Comparison of ENCODE assay signal across 19 cellular contexts in the genomic region with DNA sequence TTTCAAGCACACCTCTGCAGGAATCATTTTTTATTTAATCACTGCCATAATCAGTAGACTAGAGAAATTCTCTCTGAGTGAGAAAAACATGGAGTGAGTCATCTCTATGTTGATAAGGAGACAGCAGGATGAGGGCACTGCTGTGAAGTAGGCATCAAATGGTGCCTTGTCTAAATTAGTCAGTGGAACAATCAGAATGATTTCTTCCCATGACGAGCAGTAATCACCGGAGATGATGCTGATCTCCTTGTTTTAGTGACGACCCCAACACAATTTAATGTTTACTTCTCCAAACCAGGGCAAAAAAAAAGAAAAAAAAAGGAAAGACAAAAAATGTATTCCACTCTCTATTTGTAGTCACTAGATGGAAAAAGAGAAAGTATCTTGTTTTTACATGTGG.
DNase-seq lines count a peak whose midpoint lies in the region; ATAC-seq, FAIRE-seq and TF ChIP-seq lines count a peak whose summit lies in the region.
"Had no signal": no experiment of that assay in that cellular context is flagged by ENCODE, and none has a peak within 500 bp of the region (broad histone marks: within the 10 kb centered on the region; RNA-seq: fewer than 3 reads in every experiment).

No MANE protein-coding gene starts in this region.

- peaks cover 58 to 93% of the 10 kb centered on the region in 2 donors for H3K4me1 ChIP-seq in thoracic aorta (ENCODE audit: control insufficient read depth in 1 of 2, low read depth in 2 of 2)
- peaks cover 2 to 3% of the 10 kb centered on the region in 2 donors for H3K4me1 ChIP-seq in small intestine (ENCODE audit: control insufficient read depth in 2 of 2, insufficient read depth in 1 of 2, low read depth in 1 of 2, low read length in 1 of 2)

- H3K4me3 ChIP-seq in thoracic aorta (no peak overlapping the region), small intestine (ENCODE audit: low read depth in 1 of 2, low read length in 2 of 2) (no peak overlapping the region)
- H3K4me3 ChIP-seq: GM12878 had no signal

- H3K36me3 ChIP-seq in thoracic aorta, result peaks cover 45% of the 10 kb centered on the region
- H3K36me3 ChIP-seq in small intestine (ENCODE audit: control insufficient read depth in 2 of 2, insufficient read depth in 2 of 2, low read length in 2 of 2), result no peaks in the 10 kb centered on the region

- peak overlapping the region; percentile 4 to 69 for H3K27ac Mint-ChIP-seq in activated naive CD4-positive, alpha-beta T cell treated with anti-CD3 and anti-CD28 coated beads, Interleukin-2, amount 50 U/mL, for 72 hours
- H3K27ac Mint-ChIP-seq in activated T-helper 2 cell treated with anti-CD3 and anti-CD28 coated beads, Interferon-gamma antibody, Interleukin-2, Interleukin-4, amounts not matched to agents 10 μg/mL and 5 μg/mL and 100 μg/mL, durations not matched to agents 14 hours and 24 hours and 36 hours, result peak overlapping the region; percentile 79
- no peak overlapping the region for H3K27ac Mint-ChIP-seq in WTC11

- DNase-seq in activated naive CD4-positive, alpha-beta T cell treated with anti-CD3 and anti-CD28 coated beads, Interleukin-2, amount 50 U/mL, for 72 hours (ENCODE audit: low spot score in 2 of 2), result no peak
- DNase-seq in activated naive CD4-positive, alpha-beta T cell treated with Interleukin-2 at 50 U/mL for 16 hours, result no peak
- DNase-seq in activated T-helper 2 cell treated with anti-CD3 and anti-CD28 coated beads, Interferon-gamma antibody, Interleukin-2, Interleukin-4, amounts not matched to agents 10 μg/mL and 5 μg/mL and 100 μg/mL, durations not matched to agents 14 hours and 24 hours and 36 hours (ENCODE audit: low spot score), result no peak
- DNase-seq in thoracic aorta (ENCODE audit: low spot score), result no peak
- DNase-seq in small intestine, result no peak
- no peak for DNase-seq in WTC11 (ENCODE audit: low spot score)
- no peak for DNase-seq in NCI-H1092 treated with DMSO at 0.1 percent for 48 hours (lab: John Stamatoyannopoulos, UW)
- DNase-seq: activated CD4-positive, CD25-positive, alpha-beta regulatory T cell; activated effector memory CD4-positive, alpha-beta T cell treated with anti-CD3 and anti-CD28 coated beads, Interleukin-2, amount 50 U/mL, for 16 hours; DND-41; Karpas-422; NCI-H2081 treated with DMSO at 0.1 percent for 48 hours; NK-92 treated with Interleukin-12 subunit alpha and Interleukin-12 subunit beta, amount 100 ng/mL, for 24 hours; SK-N-SH; stimulated activated CD4-positive, alpha-beta T cell treated with anti-CD3 and anti-CD28 coated beads, Interleukin-12 subunit alpha, Interleukin-12 subunit beta, amount 100 ng/mL, for 4 hours had no signal

- 72 to 79% (median 78%) methylated on average over 3 of the region's 3 CpGs for WGBS in small intestine, 3 donors

- H3K27ac ChIP-seq in thoracic aorta, result peak overlapping the region; percentile 12 to 56
- H3K27ac ChIP-seq in small intestine (ENCODE audit: low read depth in 1 of 2, low read length in 1 of 2), result no peak overlapping the region

- H3K27me3 ChIP-seq in thoracic aorta (replicated peaks; ENCODE audit: insufficient read depth) (no peaks in the 10 kb centered on the region), small intestine (ENCODE audit: control insufficient read depth in 2 of 2, insufficient read depth in 2 of 2, low read length in 2 of 2) (no peaks in the 10 kb centered on the region)

- peaks cover 4% of the 10 kb centered on the region for H3K4me1 Mint-ChIP-seq in activated T-helper 2 cell treated with anti-CD3 and anti-CD28 coated beads, Interferon-gamma antibody, Interleukin-2, Interleukin-4, amounts not matched to agents 10 μg/mL and 5 μg/mL and 100 μg/mL, durations not matched to agents 14 hours and 24 hours and 36 hours (ENCODE audit: low read depth)
- H3K4me1 Mint-ChIP-seq in WTC11, result peaks cover 17% of the 10 kb centered on the region

- ATAC-seq in activated naive CD4-positive, alpha-beta T cell treated with anti-CD3 and anti-CD28 coated beads, Interleukin-2, amount 50 U/mL, for 72 hours, result peak; percentile 73 to 91
- ATAC-seq in thoracic aorta (ENCODE audit: insufficient number of reproducible peaks, low FRiP score, low read depth) (no peak), WTC11 (no peak)
- ATAC-seq: GM12878 had no signal

- H3K4me3 Mint-ChIP-seq in activated T-helper 2 cell treated with anti-CD3 and anti-CD28 coated beads, Interferon-gamma antibody, Interleukin-2, Interleukin-4, amounts not matched to agents 10 μg/mL and 5 μg/mL and 100 μg/mL, durations not matched to agents 14 hours and 24 hours and 36 hours (ENCODE audit: low read depth), result no peak overlapping the region
- H3K4me3 Mint-ChIP-seq in WTC11, result no peak overlapping the region
- H3K4me3 Mint-ChIP-seq: neural crest cell had no signal

- POLR2A ChIA-PET in WTC11 (lab: Charles Lee), result no interaction called here

- FAIRE-seq in islet of Langerhans (lab: Jason Lieb, UNC) (peak; percentile 97), small intestine (lab: Jason Lieb, UNC) (no peak)
- FAIRE-seq: colon, GM12878 had no signal

- TF ChIP-seq CTCF in thoracic aorta (IDR thresholded peaks at IDR 0.05), result no peak
- no peak for TF ChIP-seq CTCF in WTC11 (IDR thresholded peaks at IDR 0.05)

- intact Hi-C loops in activated T-helper 2 cell treated with anti-CD3 and anti-CD28 coated beads, Interferon-gamma antibody, Interleukin-2, Interleukin-4, amounts not matched to agents 10 μg/mL and 5 μg/mL and 100 μg/mL, durations not matched to agents 14 hours and 24 hours and 36 hours (cut with micrococcal nuclease), result loop anchor here (1.0 kb wide), 1 partner anchor 44 kb away; no protein-coding TSS in a partner anchor

- H3K9me3 Mint-ChIP-seq in activated naive CD4-positive, alpha-beta T cell treated with anti-CD3 and anti-CD28 coated beads, Interleukin-2, amount 50 U/mL, for 72 hours, result no peaks in the 10 kb centered on the region
- H3K9me3 Mint-ChIP-seq in activated T-helper 2 cell treated with anti-CD3 and anti-CD28 coated beads, Interferon-gamma antibody, Interleukin-2, Interleukin-4, amounts not matched to agents 10 μg/mL and 5 μg/mL and 100 μg/mL, durations not matched to agents 14 hours and 24 hours and 36 hours, result no peaks in the 10 kb centered on the region
- H3K9me3 Mint-ChIP-seq in WTC11, result 0 out of 2 replicates have a peak, but pooled peaks cover 5% of the 10 kb centered on the region
- H3K9me3 Mint-ChIP-seq: neural crest cell had no signal

- no peaks in the 10 kb centered on the region for H3K36me3 Mint-ChIP-seq in activated naive CD4-positive, alpha-beta T cell treated with anti-CD3 and anti-CD28 coated beads, Interleukin-2, amount 50 U/mL, for 72 hours
- no peaks in the 10 kb centered on the region for H3K36me3 Mint-ChIP-seq in activated T-helper 2 cell treated with anti-CD3 and anti-CD28 coated beads, Interferon-gamma antibody, Interleukin-2, Interleukin-4, amounts not matched to agents 10 μg/mL and 5 μg/mL and 100 μg/mL, durations not matched to agents 14 hours and 24 hours and 36 hours (ENCODE audit: low read depth)
- H3K36me3 Mint-ChIP-seq in WTC11, result peaks cover 20% of the 10 kb centered on the region; the same call in 1 of the 2 replicates

- CTCF ChIA-PET in WTC11 (lab: Charles Lee), result no interaction called here

- H3K27me3 Mint-ChIP-seq in activated T-helper 2 cell treated with anti-CD3 and anti-CD28 coated beads, Interferon-gamma antibody, Interleukin-2, Interleukin-4, amounts not matched to agents 10 μg/mL and 5 μg/mL and 100 μg/mL, durations not matched to agents 14 hours and 24 hours and 36 hours (ENCODE audit: low read depth), result no peaks in the 10 kb centered on the region
- no peaks in the 10 kb centered on the region for H3K27me3 Mint-ChIP-seq in WTC11 (ENCODE audit: low read depth)

- H3K9me3 ChIP-seq in thoracic aorta (no peaks in the 10 kb centered on the region), small intestine (ENCODE audit: control insufficient read depth, low read depth) (no peaks in the 10 kb centered on the region)
- H3K9me3 ChIP-seq: SK-N-SH had no signal

TF ChIP-seq in WTC11, 78 proteins besides CTCF, POLR2A, EP300 and RAD21 (continues in another document):
- TF ChIP-seq GTF2I (CRISPR knock-in tag; conservative IDR thresholded peaks at IDR 0.05), result no peak
- TF ChIP-seq TEAD4 (CRISPR knock-in tag; IDR thresholded peaks at IDR 0.05), result no peak
- TF ChIP-seq, protein P1, sequence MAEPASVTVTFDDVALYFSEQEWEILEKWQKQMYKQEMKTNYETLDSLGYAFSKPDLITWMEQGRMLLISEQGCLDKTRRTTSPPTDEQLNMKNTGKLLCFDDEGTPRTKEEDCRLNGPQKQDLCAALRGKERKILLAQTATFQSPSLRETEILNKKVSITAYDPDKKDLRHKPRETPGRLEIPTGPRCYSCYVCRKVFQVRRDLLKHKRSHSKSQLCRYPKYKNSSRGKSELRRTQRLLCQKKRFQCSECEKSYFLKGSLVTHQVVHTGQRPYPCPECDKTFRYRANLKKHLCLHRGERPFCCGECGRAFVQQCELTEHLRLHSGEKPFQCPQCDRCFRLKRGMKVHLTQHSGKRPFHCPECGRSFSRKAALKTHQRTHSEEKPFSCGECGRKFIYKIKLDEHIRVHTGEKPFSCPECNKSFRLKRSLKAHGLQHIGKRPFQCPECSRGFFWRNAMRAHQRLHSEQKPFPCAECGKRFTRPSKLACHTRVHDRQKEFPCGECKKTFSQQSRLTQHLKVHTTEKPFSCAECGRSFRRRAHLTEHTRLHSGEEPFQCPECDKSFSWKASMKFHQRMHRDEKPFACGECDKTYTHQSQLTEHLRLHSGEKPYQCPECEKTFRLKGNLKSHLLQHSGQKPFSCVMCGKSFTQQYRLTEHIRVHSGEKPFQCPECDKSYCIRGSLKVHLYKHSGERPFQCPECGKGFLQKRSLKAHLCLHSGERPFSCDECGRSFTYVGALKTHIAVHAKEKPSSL (CRISPR knock-in tag; conservative IDR thresholded peaks at IDR 0.05), result no peak
- TF ChIP-seq FOXK1 (CRISPR knock-in tag; IDR thresholded peaks at IDR 0.05), result no peak
- no peak for TF ChIP-seq ESRRA (CRISPR knock-in tag; IDR thresholded peaks at IDR 0.05; ENCODE audit: borderline replicate concordance)
- TF ChIP-seq MXD4 (CRISPR knock-in tag; IDR thresholded peaks at IDR 0.05; ENCODE audit: borderline replicate concordance), result no peak
- TF ChIP-seq CDX4 (CRISPR knock-in tag; IDR thresholded peaks at IDR 0.05; ENCODE audit: borderline replicate concordance), result no peak
- no peak for TF ChIP-seq SMAD3 (CRISPR knock-in tag; IDR thresholded peaks at IDR 0.05; ENCODE audit: borderline replicate concordance)

Comparison
In these comparisons a context has a peak if more than half of its experiments do, and no peak if none do; other contexts are left out.
1. ATAC-seq: peak in activated naive CD4-positive, alpha-beta T cell treated with anti-CD3 and anti-CD28 coated beads, Interleukin-2, amount 50 U/mL, for 72 hours (2 of 2); none in thoracic aorta (single experiment) and WTC11 (single experiment).
2. H3K27ac ChIP-seq: peak in thoracic aorta (2 of 2); none in small intestine (0 of 2).